8 cellular contexts compared by ENCODE assay signal in genomic region chr1:13807213-13807612, GRCh38.
A peak's percentile ranks its signal among the peaks of the same experiment; 100 is the strongest.
DNase-seq lines count a peak whose midpoint lies in the region; ATAC-seq and TF ChIP-seq lines count a peak whose summit lies in the region.

No MANE protein-coding gene starts in this region.

- no peak overlapping the region for H3K4me3 ChIP-seq in gastroesophageal sphincter

- H3K27me3 ChIP-seq in gastroesophageal sphincter: no peaks in the 10 kb centered on the region

- H3K27ac ChIP-seq in gastroesophageal sphincter: no peak overlapping the region

- in situ Hi-C loops in ACHN (cut with HindIII; ENCODE audit: low pct_ligation_motif_present, low pct_unique_long_range_greater_than_20kb, low sequenced_read_pairs) (no loop called here), SK-MEL-5 (cut with HindIII; ENCODE audit: low pct_unique_long_range_greater_than_20kb, low sequenced_read_pairs) (no loop called here)

- DNase-seq in ACHN: peak; percentile 42
- DNase-seq in SK-MEL-5 (ENCODE audit: low read depth, low spot score): peak; percentile 56
- peak; percentile 56 for DNase-seq in germinal center (ENCODE audit: low spot score)
- no peak for DNase-seq in NCI-H345 (lab: John Stamatoyannopoulos, UW)
- DNase-seq in NCI-H2081 (lab: John Stamatoyannopoulos, UW): no peak

- TF ChIP-seq CTCF in GM12874 (IDR thresholded peaks at IDR 0.05; ENCODE audit: insufficient read depth, low read depth, low read length): 0 out of 2 replicates have a peak, but pooled peaks have one; percentile 22
- no peak for TF ChIP-seq CTCF in gastroesophageal sphincter (IDR thresholded peaks at IDR 0.05)

- H3K4me1 ChIP-seq in gastroesophageal sphincter: peaks cover 0 to 7% (median 0%) of the 10 kb centered on the region in 3 donors

- no peak for TF ChIP-seq EP300 in gastroesophageal sphincter (IDR thresholded peaks at IDR 0.05)

- no peak for ATAC-seq in HG02885 (IDR thresholded peaks at IDR 0.05; ENCODE audit: poor library complexity, unreplicated experiment)
- no peak for ATAC-seq in gastroesophageal sphincter

- peaks cover 0 to 13% of the 10 kb centered on the region in 2 donors for H3K36me3 ChIP-seq in gastroesophageal sphincter

- H3K9me3 ChIP-seq in gastroesophageal sphincter: no peaks in the 10 kb centered on the region

- WGBS in gastroesophageal sphincter (ENCODE audit: low coverage in 1 of 2), 2 donors: 45 to 61% methylated on average over 4 to 6 of the region's 7 CpGs

- no peak for TF ChIP-seq POLR2A in gastroesophageal sphincter (IDR thresholded peaks at IDR 0.05)

Comparison
In these comparisons a context has a peak if more than half of its experiments do, and no peak if none do; other contexts are left out.
1. DNase-seq: peak in ACHN (single experiment), SK-MEL-5 (single experiment) and germinal center (single experiment); none in NCI-H345 (single experiment) and NCI-H2081 (0 of 2).